Comparison of ENCODE assay signal across 11 cellular contexts in the genomic region with DNA sequence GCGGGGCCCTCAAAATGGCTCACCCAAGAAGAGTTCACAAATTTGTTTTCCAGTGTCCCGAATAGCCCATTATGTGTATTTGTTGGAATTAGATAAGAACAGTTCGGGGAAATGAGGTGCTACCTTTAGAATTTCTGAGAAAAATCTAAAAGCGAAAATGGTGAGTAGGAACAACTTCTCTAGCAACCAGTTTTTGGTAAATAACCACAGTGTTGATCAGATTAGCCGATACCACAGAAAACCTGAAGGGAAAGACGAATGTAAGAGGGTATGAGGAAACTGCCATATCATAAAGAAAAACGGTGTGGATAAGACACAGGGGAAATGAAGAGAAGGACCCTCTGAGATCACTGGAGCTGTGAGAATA. TPM values are rescaled to one million over a fixed set of nuclear protein-coding genes. Genes with fewer than 3 reads are reported as not detected.
DNase-seq lines count a peak whose midpoint lies in the region; ATAC-seq, FAIRE-seq and TF ChIP-seq lines count a peak whose summit lies in the region.
"Had no signal": no experiment of that assay in that cellular context is flagged by ENCODE, and none has a peak within 500 bp of the region (broad histone marks: within the 10 kb centered on the region; RNA-seq: fewer than 3 reads in every experiment).

No MANE protein-coding gene starts in this region.

- TF ChIP-seq EP300 in GM12878 (IDR thresholded peaks at IDR 0.05; ENCODE audit: borderline replicate concordance in 1 of 2, control insufficient read depth in 1 of 2, low read depth in 2 of 2, low read length in 2 of 2), result no peak

- no peaks in the 10 kb centered on the region for H3K27me3 ChIP-seq in right cardiac atrium (ENCODE audit: control insufficient read depth, insufficient read depth)
- no peaks in the 10 kb centered on the region for H3K27me3 ChIP-seq in GM12878 (replicated peaks in 1 of 2; ENCODE audit: control insufficient read depth in 2 of 2, insufficient read depth in 2 of 2, low read length in 1 of 2)
- H3K27me3 ChIP-seq in PC-3 (ENCODE audit: low read length), result no peaks in the 10 kb centered on the region
- H3K27me3 ChIP-seq: MG63 had no signal

- H3K9me3 Mint-ChIP-seq in naive B cell (no peaks in the 10 kb centered on the region), MCF 10A (ENCODE audit: unreplicated experiment) (no peaks in the 10 kb centered on the region)

- TF ChIP-seq POLR2A in GM12878 (IDR thresholded peaks at IDR 0.05; ENCODE audit: low read depth, low read length), result no peak

- H3K4me2 ChIP-seq in GM12878 (ENCODE audit: control insufficient read depth, insufficient read depth) (peak overlapping the region; percentile 32; the same call in 1 of the 2 replicates), PC-3 (ENCODE audit: low read length) (no peak overlapping the region)

- WGBS in right cardiac atrium, result 85% methylated on average over 7 of the region's 7 CpGs
- WGBS in GM12878 (ENCODE audit: insufficient coverage, insufficient replicate concordance, low lambda C conversion rate, missing lambda C conversion rate), result 22% methylated on average over 7 of the region's 7 CpGs

- H3K36me3 Mint-ChIP-seq in naive B cell (peaks cover 25 to 34% of the 10 kb centered on the region in 2 donors), MCF 10A (ENCODE audit: insufficient read depth, unreplicated experiment) (no peaks in the 10 kb centered on the region)

- H3K9me3 ChIP-seq in right cardiac atrium (ENCODE audit: control insufficient read depth, low read length), result no peaks in the 10 kb centered on the region
- H3K9me3 ChIP-seq in GM12878 (replicated peaks; ENCODE audit: control insufficient read depth, insufficient read depth, low read length), result no peaks in the 10 kb centered on the region
- H3K9me3 ChIP-seq in PC-3 (ENCODE audit: low read length), result no peaks in the 10 kb centered on the region
- H3K9me3 ChIP-seq: MG63 had no signal

- H3K9ac ChIP-seq in GM12878 (ENCODE audit: control insufficient read depth, insufficient read depth, low read length) (no peak overlapping the region), PC-3 (ENCODE audit: low read length) (no peak overlapping the region)

- SMC1A ChIA-PET in GM12878 (lab: Charles Lee; ENCODE audit: uncharacterized antibody, unreplicated experiment), result interaction anchor here (0.9 to 1.1 kb wide), 3 partner anchors 11 to 24 kb away, joined by 3 read pairs; no protein-coding TSS in a partner anchor

- H3K4me1 ChIP-seq in right cardiac atrium (ENCODE audit: control insufficient read depth, insufficient read depth, low read length) (peaks cover 43% of the 10 kb centered on the region), GM12878 (ENCODE audit: control insufficient read depth, insufficient read depth, low read length) (peaks cover 60% of the 10 kb centered on the region), PC-3 (ENCODE audit: insufficient read depth, low read length) (peaks cover 25% of the 10 kb centered on the region)

- BruUV-seq in GM12878 (replicated peaks; lab: Mats Ljungman, UMichigan) (no TSS peak), MCF 10A (replicated peaks; lab: Mats Ljungman, UMichigan) (no TSS peak), PC-3 (replicated peaks; lab: Mats Ljungman, UMichigan) (no TSS peak)

- POLR2A ChIA-PET in GM12878 (lab: Charles Lee) (no interaction called here), MCF 10A (lab: Yijun Ruan, JAX) (no interaction called here), PC-3 (lab: Charles Lee; ENCODE audit: unreplicated experiment) (no interaction called here)

- no peak overlapping the region for H2AFZ ChIP-seq in GM12878 (ENCODE audit: control insufficient read depth, low read depth, low read length)
- H2AFZ ChIP-seq in PC-3 (ENCODE audit: low read length), result no peak overlapping the region

- H3F3A ChIP-seq in PC-3 (ENCODE audit: low read length, unreplicated experiment), result no peaks in the 10 kb centered on the region

- H3K4me3 ChIP-seq in right cardiac atrium (ENCODE audit: low read length) (no peak overlapping the region), GM12878 (no peak overlapping the region), PC-3 (ENCODE audit: low read length) (no peak overlapping the region)
- H3K4me3 ChIP-seq: MG63 had no signal

- H3K27me3 Mint-ChIP-seq in naive B cell (no peaks in the 10 kb centered on the region), MCF 10A (ENCODE audit: insufficient read depth, unreplicated experiment) (no peaks in the 10 kb centered on the region)

- no peak for DNase-seq in right cardiac atrium
- DNase-seq in cardiac septum (ENCODE audit: low spot score), result no peak
- DNase-seq in GM12878 (ENCODE audit: low read depth, low spot score), result no peak
- no peak for DNase-seq in naive B cell
- no peak for DNase-seq in MCF 10A (ENCODE audit: unreplicated experiment)
- DNase-seq in PC-3, result no peak
- no peak for DNase-seq in cerebellar cortex (ENCODE audit: low spot score)
- DNase-seq: GF-D8, MG63 had no signal

- H3K9me2 ChIP-seq in PC-3 (replicated peaks; ENCODE audit: low read length), result no peaks in the 10 kb centered on the region

- TF ChIP-seq CTCF in GM12878 (IDR thresholded peaks at IDR 0.05 in 2 of 3, conservative IDR thresholded peaks at IDR 0.05 in 1 of 3; ENCODE audit: control insufficient read depth in 2 of 3, extremely low read depth in 1 of 3, insufficient read depth in 1 of 3, low read depth in 3 of 3, low read length in 3 of 3) (no peak), MCF 10A (IDR thresholded peaks at IDR 0.05; ENCODE audit: unreplicated experiment) (no peak), PC-3 (conservative IDR thresholded peaks at IDR 0.05; ENCODE audit: low read depth, low read length) (no peak)

- RAD21 ChIA-PET in GM12878 (lab: Charles Lee; ENCODE audit: unreplicated experiment), result no interaction called here

- ATAC-seq in right cardiac atrium (no peak), GM12878 (no peak), naive B cell (ENCODE audit: low read depth in 2 of 2) (no peak), PC-3 (no peak), HG03025 (IDR thresholded peaks at IDR 0.05; ENCODE audit: low FRiP score, unreplicated experiment) (no peak)

- FAIRE-seq in GM12878 (lab: Jason Lieb, UNC), result no peak

- H3K27ac Mint-ChIP-seq in naive B cell, result peak overlapping the region in 5 of 6 donors; percentile 37 to 92 (median 84)
- H3K27ac Mint-ChIP-seq in MCF 10A (ENCODE audit: low read depth, unreplicated experiment), result no peak overlapping the region

- H3K4me1 Mint-ChIP-seq in naive B cell (peaks cover 91 to 100% (median 96%) of the 10 kb centered on the region in 3 donors), MCF 10A (ENCODE audit: insufficient read depth, unreplicated experiment) (peaks cover 21% of the 10 kb centered on the region)

- in situ Hi-C loops in GM12878 (cut with MboI), result no loop called here

- CTCF ChIA-PET in GM12878 (lab: Yijun Ruan, JAX), result interaction anchor here (0.7 kb wide), 1 partner anchor 175 kb away, joined by 3 read pairs; no protein-coding TSS in a partner anchor
- CTCF ChIA-PET in MCF 10A (lab: Yijun Ruan, JAX), result no interaction called here
- CTCF ChIA-PET in PC-3 (lab: Charles Lee), result no interaction called here

- H4K20me1 ChIP-seq in GM12878 (ENCODE audit: control insufficient read depth, insufficient read depth) (0 out of 2 replicates have a peak, but pooled peaks cover 2% of the 10 kb centered on the region), PC-3 (ENCODE audit: low read length) (peaks cover 21% of the 10 kb centered on the region; the same call in 1 of the 2 replicates)

- no peak for TF ChIP-seq RAD21 in GM12878 (IDR thresholded peaks at IDR 0.05; ENCODE audit: insufficient read depth, low read depth, low read length)

- peaks cover 0 to 3% of the 10 kb centered on the region in 2 experiments; a peak in 2 of 4 replicates for H3K36me3 ChIP-seq in GM12878 (ENCODE audit: control insufficient read depth in 2 of 2, insufficient read depth in 2 of 2, low read length in 1 of 2)
- H3K36me3 ChIP-seq in PC-3 (ENCODE audit: low read depth, low read length), result peaks cover 36% of the 10 kb centered on the region
- H3K36me3 ChIP-seq: MG63 had no signal

- H3K79me2 ChIP-seq in GM12878 (ENCODE audit: control insufficient read depth, insufficient read depth, low read length) (peaks cover 36% of the 10 kb centered on the region), PC-3 (ENCODE audit: low read length) (peaks cover 100% of the 10 kb centered on the region)

- H3K27ac ChIP-seq in right cardiac atrium (ENCODE audit: low read length), result peak overlapping the region; percentile 61
- H3K27ac ChIP-seq in GM12878 (ENCODE audit: control insufficient read depth, insufficient read depth), result no peak overlapping the region
- no peak overlapping the region for H3K27ac ChIP-seq in PC-3 (ENCODE audit: low read length)
- H3K27ac ChIP-seq: HL-60 had no signal

- H3K4me3 Mint-ChIP-seq in naive B cell (peak overlapping the region in 5 of 8 donors; percentile 18 to 63 (median 49)), MCF 10A (ENCODE audit: unreplicated experiment) (no peak overlapping the region)

- intact Hi-C loops in right cardiac atrium (cut with DNase I) (no loop called here), cardiac septum (cut with DNase I) (no loop called here), GM12878 (cut with micrococcal nuclease; ENCODE audit: unreplicated experiment) (no loop called here), MCF 10A (cut with micrococcal nuclease) (no loop called here), PC-3 (cut with micrococcal nuclease) (no loop called here)

TF ChIP-seq in GM12878, 131 proteins besides CTCF, POLR2A, EP300 and RAD21 (continues in another document):
- no peak for TF ChIP-seq NR2C2 (IDR thresholded peaks at IDR 0.05; ENCODE audit: borderline replicate concordance, control insufficient read depth, insufficient read length, low read depth)

RNA-seq across cellular contexts. Expression of gene ADAM19, which starts 31.0 kb away (rescaled TPM):
- total RNA-seq in right cardiac atrium, result 10 to 100 TPM; 21.7 to 60.2 (median 24.5) TPM
- 10.5 TPM for polyA plus RNA-seq in right cardiac atrium
- total RNA-seq in cardiac septum, result 97.1 TPM
- 86.7 and 95.1 TPM in 2 replicates for total RNA-seq in GM12878 (2013; cell fraction: nucleolus; rRNA removed)
- 47.0 and 50.9 TPM in 2 replicates for total RNA-seq in GM12878 (2014; rRNA removed)
- total RNA-seq in GM12878 (2014; rRNA removed; fragmentation: Illumina TruSeq; extraction: Trizol), result 33.5 and 37.1 TPM in 2 replicates
- 87.3 and 92.8 TPM in 2 replicates for total RNA-seq in GM12878 (2021)
- polyA plus RNA-seq in GM12878 (2011; ENCODE audit: low read depth), result 9.4 TPM
- 19.3 and 26.1 TPM in 2 replicates for polyA plus RNA-seq in GM12878 (2011; rRNA removed)
- polyA plus RNA-seq in GM12878 (2011; cell fraction: cytosol; rRNA removed), result 21.6 and 23.2 TPM in 2 replicates
- 37.3 and 40.3 TPM in 2 replicates for polyA plus RNA-seq in GM12878 (2011; cell fraction: nucleus; rRNA removed)
- polyA plus RNA-seq in GM12878 (2012), result 13.1 and 18.1 TPM in 2 replicates
- polyA plus RNA-seq in GM12878 (2014; fragmentation: Illumina TruSeq; extraction: Trizol), result 40.6 and 48.5 TPM in 2 replicates
- 10 to 100 TPM; 16.0 to 24.4 TPM for polyA plus RNA-seq in GM12878 (2014; fragmentation: Nextera tagmentation; extraction: Ambion mirVana)
- polyA plus RNA-seq in GM12878 (2014; rRNA removed), result 40.9 and 43.0 TPM in 2 replicates
- polyA plus RNA-seq in GM12878 (2016; fragmentation: Nextera tagmentation; extraction: Ambion mirVana), result 10 to 100 TPM; 52.4 to 59.3 TPM
- 52.0 and 66.1 TPM in 2 replicates for polyA minus RNA-seq in GM12878 (2011; rRNA and poly(A)+ RNA removed)
- polyA minus RNA-seq in GM12878 (2011; cell fraction: cytosol; rRNA and poly(A)+ RNA removed), result 23.7 and 28.1 TPM in 2 replicates
- polyA minus RNA-seq in GM12878 (2011; cell fraction: nucleus; rRNA and poly(A)+ RNA removed), result 20.6 and 36.1 TPM in 2 replicates
- 10 to 100 TPM in 5 of 6 donors, 1 to 10 TPM in 1; 6.3 to 75.5 (median 43.4) TPM for polyA plus RNA-seq in naive B cell (ENCODE audit: low read depth in 6 of 6)
- 0.47 and 0.96 TPM in 2 replicates for total RNA-seq in MCF 10A (2022)
- 115 and 130 TPM in 2 replicates for total RNA-seq in PC-3 (2014; rRNA removed)

Comparison
In these comparisons a context has a peak if more than half of its experiments do, and no peak if none do; other contexts are left out.
1. RNA of gene ADAM19, which starts 31.0 kb away (total RNA-seq): 115 to 130 TPM in PC-3, 97.1 TPM in cardiac septum (single experiment), 33.5 to 95.1 TPM in GM12878 and 21.7 to 60.2 TPM in right cardiac atrium; 0.47 to 0.96 TPM in MCF 10A; every median in the first group is over 10 times any median in the second.